ENCODE assay signal across 15 cellular contexts in the genomic region with DNA sequence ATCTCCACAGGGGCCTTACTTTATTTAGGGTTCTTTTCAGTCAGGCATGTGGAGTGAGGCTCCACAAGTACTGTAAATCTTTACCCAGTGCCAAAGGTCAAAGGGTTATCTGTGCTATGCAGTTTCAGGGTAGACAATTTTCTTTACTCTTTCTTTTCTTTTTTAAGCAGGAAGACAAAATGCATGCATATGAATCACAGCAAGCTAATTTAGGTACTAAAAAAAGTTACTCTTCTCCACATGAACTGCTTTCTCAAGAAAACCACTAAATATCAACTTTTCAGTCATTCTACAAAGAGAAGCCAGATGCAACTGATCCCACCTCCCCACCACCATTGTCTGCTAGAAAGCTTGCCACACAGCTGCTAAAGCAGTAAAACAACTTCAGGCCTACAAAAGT.
A peak's percentile ranks its signal among the peaks of the same experiment; 100 is the strongest.
DNase-seq lines count a peak whose midpoint lies in the region; ATAC-seq, FAIRE-seq and TF ChIP-seq lines count a peak whose summit lies in the region.
"Had no signal": no experiment of that assay in that cellular context is flagged by ENCODE, and none has a peak within 500 bp of the region (broad histone marks: within the 10 kb centered on the region; RNA-seq: fewer than 3 reads in every experiment).

No MANE protein-coding gene starts in this region.

- TF ChIP-seq EP300 in esophagus muscularis mucosa (IDR thresholded peaks at IDR 0.05): no peak

- H3K36me3 Mint-ChIP-seq in astrocyte (ENCODE audit: low read depth, unreplicated experiment): no peaks in the 10 kb centered on the region
- no peaks in the 10 kb centered on the region for H3K36me3 Mint-ChIP-seq in stimulated activated naive B cell treated with anti-CD40 and anti-IgM and Interleukin-4, amounts not matched to agents 10 μg/mL and 1 μg/mL and 100 μg/mL, for 72 hours
- no peaks in the 10 kb centered on the region for H3K36me3 Mint-ChIP-seq in CD4-positive, alpha-beta T cell (ENCODE audit: low read depth)

- H3K9me3 Mint-ChIP-seq in astrocyte (ENCODE audit: unreplicated experiment): no peaks in the 10 kb centered on the region
- H3K9me3 Mint-ChIP-seq in stimulated activated naive B cell treated with anti-CD40 and anti-IgM and Interleukin-4, amounts not matched to agents 10 μg/mL and 1 μg/mL and 100 μg/mL, for 72 hours: no peaks in the 10 kb centered on the region
- H3K9me3 Mint-ChIP-seq in CD4-positive, alpha-beta T cell: no peaks in the 10 kb centered on the region

- FAIRE-seq in astrocyte (lab: Jason Lieb, UNC): no peak
- no peak for FAIRE-seq in GM12892 (lab: Jason Lieb, UNC)

- no peak overlapping the region for H3K27ac Mint-ChIP-seq in astrocyte (ENCODE audit: unreplicated experiment)
- H3K27ac Mint-ChIP-seq in stimulated activated naive B cell treated with anti-CD40 and anti-IgM and Interleukin-4, amounts not matched to agents 10 μg/mL and 1 μg/mL and 100 μg/mL, for 72 hours: peak overlapping the region; percentile 74
- no peak overlapping the region for H3K27ac Mint-ChIP-seq in CD4-positive, alpha-beta T cell

- no peaks in the 10 kb centered on the region for H4K20me1 ChIP-seq in astrocyte (ENCODE audit: insufficient read depth, low read length)

- no peak for ATAC-seq in right cardiac atrium
- peak; percentile 64 to 88 for ATAC-seq in stimulated activated naive B cell treated with anti-CD40 and anti-IgM and Interleukin-4, amounts not matched to agents 10 μg/mL and 1 μg/mL and 100 μg/mL, for 72 hours (replicated peaks)
- ATAC-seq in CD4-positive, alpha-beta T cell (ENCODE audit: poor library complexity): no peak

- peaks cover 10% of the 10 kb centered on the region for H3K36me3 ChIP-seq in cardiac muscle cell
- H3K36me3 ChIP-seq in astrocyte (ENCODE audit: insufficient read depth, low read length): no peaks in the 10 kb centered on the region
- no peaks in the 10 kb centered on the region for H3K36me3 ChIP-seq in iPS-18a (ENCODE audit: control insufficient read depth, low read depth, low read length)
- no peaks in the 10 kb centered on the region for H3K36me3 ChIP-seq in esophagus muscularis mucosa

- peaks cover 20% of the 10 kb centered on the region for H3K4me1 Mint-ChIP-seq in astrocyte (ENCODE audit: low read depth, unreplicated experiment)
- peaks cover 10 to 19% of the 10 kb centered on the region in 2 donors for H3K4me1 Mint-ChIP-seq in stimulated activated naive B cell treated with anti-CD40 and anti-IgM and Interleukin-4, amounts not matched to agents 10 μg/mL and 1 μg/mL and 100 μg/mL, for 72 hours
- H3K4me1 Mint-ChIP-seq in CD4-positive, alpha-beta T cell (ENCODE audit: low read depth): no peaks in the 10 kb centered on the region

- DNase-seq in cardiac muscle cell (ENCODE audit: low read depth in 1 of 2, low spot score in 1 of 2) (peak; percentile 55 to 67), right cardiac atrium (no peak), astrocyte (ENCODE audit: low read depth) (peak; percentile 52), GM12892 (ENCODE audit: insufficient read length) (no peak), esophagus muscularis mucosa (ENCODE audit: extremely low spot score) (no peak)
- DNase-seq in stimulated activated naive B cell treated with anti-CD40 and anti-IgM and Interleukin-4, amounts not matched to agents 10 μg/mL and 1 μg/mL and 100 μg/mL, for 72 hours: no peak
- DNase-seq in CD4-positive, alpha-beta T cell: no peak
- DNase-seq: activated CD4-positive, alpha-beta T cell treated with anti-CD3 and anti-CD28 coated beads for 1 hour; activated effector memory CD4-positive, alpha-beta T cell treated with Interleukin-2 at 50 U/mL for 16 hours; caudate nucleus; kidney glomerular epithelial cell; NCI-H2081 treated with DMSO at 0.1 percent for 48 hours; nucleus accumbens; SW 1271 had no signal

- no peak overlapping the region for H3K4me3 ChIP-seq in cardiac muscle cell
- H3K4me3 ChIP-seq in right cardiac atrium (ENCODE audit: low read length): no peak overlapping the region
- H3K4me3 ChIP-seq in astrocyte (ENCODE audit: insufficient read depth, low read depth, low read length): no peak overlapping the region
- H3K4me3 ChIP-seq in iPS-18a (ENCODE audit: low read length): peak overlapping the region; percentile 1
- no peak overlapping the region for H3K4me3 ChIP-seq in esophagus muscularis mucosa

- H3K4me1 ChIP-seq in cardiac muscle cell (ENCODE audit: low read depth) (peaks cover 45% of the 10 kb centered on the region), right cardiac atrium (ENCODE audit: control insufficient read depth, insufficient read depth, low read length) (no peaks in the 10 kb centered on the region), astrocyte (ENCODE audit: insufficient read depth, low read length) (no peaks in the 10 kb centered on the region), iPS-18a (ENCODE audit: control insufficient read depth, low read depth, low read length) (peaks cover 38% of the 10 kb centered on the region), esophagus muscularis mucosa (no peaks in the 10 kb centered on the region)

- H3K9me3 ChIP-seq in cardiac muscle cell (ENCODE audit: low read depth): no peaks in the 10 kb centered on the region
- no peaks in the 10 kb centered on the region for H3K9me3 ChIP-seq in right cardiac atrium (ENCODE audit: control insufficient read depth, low read length)
- H3K9me3 ChIP-seq in astrocyte (ENCODE audit: insufficient read depth, low read depth, low read length): no peaks in the 10 kb centered on the region
- no peaks in the 10 kb centered on the region for H3K9me3 ChIP-seq in iPS-18a (ENCODE audit: control insufficient read depth, low read depth, low read length)
- no peaks in the 10 kb centered on the region for H3K9me3 ChIP-seq in esophagus muscularis mucosa
- no peaks in the 10 kb centered on the region for H3K9me3 ChIP-seq in CD4-positive, alpha-beta T cell (ENCODE audit: control insufficient read depth, low read length)

- intact Hi-C loops in right cardiac atrium (cut with DNase I): no loop called here
- intact Hi-C loops in esophagus muscularis mucosa (cut with DNase I): no loop called here
- intact Hi-C loops in CD4-positive, alpha-beta T cell (cut with DNase I, micrococcal nuclease): no loop called here

- TF ChIP-seq POLR2A in GM12892 (IDR thresholded peaks at IDR 0.05; ENCODE audit: low read depth, low read length) (no peak), esophagus muscularis mucosa (IDR thresholded peaks at IDR 0.05; ENCODE audit: low read depth) (no peak)

- POLR2A ChIA-PET in CD4-positive, alpha-beta T cell (lab: Charles Lee): no interaction called here

- CTCF ChIA-PET in CD4-positive, alpha-beta T cell (lab: Charles Lee): no interaction called here

- H3K4me2 ChIP-seq in astrocyte (ENCODE audit: low read length): peak overlapping the region; percentile 3

- no peak for TF ChIP-seq CTCF in cardiac muscle cell (IDR thresholded peaks at IDR 0.05; ENCODE audit: low read depth, low read length)
- no peak for TF ChIP-seq CTCF in astrocyte (IDR thresholded peaks at IDR 0.05; ENCODE audit: insufficient read depth, low read depth, low read length)
- TF ChIP-seq CTCF in esophagus muscularis mucosa (IDR thresholded peaks at IDR 0.05): no peak
- no peak for TF ChIP-seq CTCF in CD4-positive, alpha-beta T cell (IDR thresholded peaks at IDR 0.05)

- no peak overlapping the region for H3K4me3 Mint-ChIP-seq in astrocyte (ENCODE audit: unreplicated experiment)
- no peak overlapping the region for H3K4me3 Mint-ChIP-seq in stimulated activated naive B cell treated with anti-CD40 and anti-IgM and Interleukin-4, amounts not matched to agents 10 μg/mL and 1 μg/mL and 100 μg/mL, for 72 hours
- H3K4me3 Mint-ChIP-seq in CD4-positive, alpha-beta T cell: no peak overlapping the region

- no peak overlapping the region for H2AFZ ChIP-seq in astrocyte (ENCODE audit: low read depth, low read length)

- H3K27me3 Mint-ChIP-seq in astrocyte (ENCODE audit: low read depth, unreplicated experiment): no peaks in the 10 kb centered on the region
- H3K27me3 Mint-ChIP-seq in stimulated activated naive B cell treated with anti-CD40 and anti-IgM and Interleukin-4, amounts not matched to agents 10 μg/mL and 1 μg/mL and 100 μg/mL, for 72 hours: peaks cover 0 to 5% of the 10 kb centered on the region in 2 donors
- no peaks in the 10 kb centered on the region for H3K27me3 Mint-ChIP-seq in CD4-positive, alpha-beta T cell

- H3K79me2 ChIP-seq in astrocyte (ENCODE audit: insufficient read depth, low read length): no peaks in the 10 kb centered on the region

- H3K9ac ChIP-seq in astrocyte (ENCODE audit: low read length) (no peak overlapping the region), iPS-18a (ENCODE audit: low read length) (no peak overlapping the region)

- peak overlapping the region; percentile 97 for H3K27ac ChIP-seq in cardiac muscle cell
- no peak overlapping the region for H3K27ac ChIP-seq in right cardiac atrium (ENCODE audit: low read length)
- H3K27ac ChIP-seq in astrocyte (ENCODE audit: low read depth, low read length): no peak overlapping the region
- no peak overlapping the region for H3K27ac ChIP-seq in iPS-18a (ENCODE audit: low read length)
- no peak overlapping the region for H3K27ac ChIP-seq in esophagus muscularis mucosa (replicated peaks in 1 of 4)
- no peak overlapping the region for H3K27ac ChIP-seq in CD4-positive, alpha-beta T cell (ENCODE audit: low read depth, low read length)

- no peaks in the 10 kb centered on the region for H3K27me3 ChIP-seq in cardiac muscle cell
- no peaks in the 10 kb centered on the region for H3K27me3 ChIP-seq in right cardiac atrium (ENCODE audit: control insufficient read depth, insufficient read depth)
- no peaks in the 10 kb centered on the region for H3K27me3 ChIP-seq in astrocyte (ENCODE audit: insufficient read depth, low read length)
- no peaks in the 10 kb centered on the region for H3K27me3 ChIP-seq in iPS-18a (ENCODE audit: control insufficient read depth, insufficient read depth, low read length)
- H3K27me3 ChIP-seq in esophagus muscularis mucosa: no peaks in the 10 kb centered on the region
- H3K27me3 ChIP-seq in CD4-positive, alpha-beta T cell (ENCODE audit: control insufficient read depth, insufficient read depth, low read length): no peaks in the 10 kb centered on the region

Comparison
In these comparisons a context has a peak if more than half of its experiments do, and no peak if none do; other contexts are left out.
1. DNase-seq: peak in cardiac muscle cell (2 of 2) and astrocyte (single experiment); none in right cardiac atrium (0 of 3), stimulated activated naive B cell treated with anti-CD40 and anti-IgM and Interleukin-4, amounts not matched to agents 10 μg/mL and 1 μg/mL and 100 μg/mL, for 72 hours (single experiment), GM12892 (single experiment), esophagus muscularis mucosa (single experiment) and CD4-positive, alpha-beta T cell (0 of 10).
2. ATAC-seq: peak in stimulated activated naive B cell treated with anti-CD40 and anti-IgM and Interleukin-4, amounts not matched to agents 10 μg/mL and 1 μg/mL and 100 μg/mL, for 72 hours (2 of 2); none in right cardiac atrium (0 of 2) and CD4-positive, alpha-beta T cell (single experiment).